ENCODE assay signal across 8 cellular contexts in genomic region chr6:144215932-144216667, GRCh38.
DNase-seq lines count a peak whose midpoint lies in the region; ATAC-seq and TF ChIP-seq lines count a peak whose summit lies in the region.

No MANE protein-coding gene starts in this region.

- H3K36me3 ChIP-seq in prostate gland = no peaks in the 10 kb centered on the region
- H3K36me3 ChIP-seq in urinary bladder (ENCODE audit: insufficient read depth) = no peaks in the 10 kb centered on the region

- H3K4me3 ChIP-seq in prostate gland = peak overlapping the region; percentile 52 to 58
- H3K4me3 ChIP-seq in urinary bladder (ENCODE audit: low read depth, low read length) = peak overlapping the region; percentile 57

- H3K9me3 ChIP-seq in prostate gland = no peaks in the 10 kb centered on the region

- peak; percentile 45 for TF ChIP-seq POLR2A in prostate gland (IDR thresholded peaks at IDR 0.05)

- WGBS in prostate gland = under 1% methylated on average over 46 of the region's 61 CpGs
- WGBS in urinary bladder = under 1% methylated on average over 61 of the region's 61 CpGs

- no peaks in the 10 kb centered on the region for H3K27me3 ChIP-seq in prostate gland (replicated peaks; ENCODE audit: insufficient read depth)

- peaks cover 28% of the 10 kb centered on the region for H3K4me1 Mint-ChIP-seq in T-helper 1 cell treated with Interleukin-12 subunit alpha and Interleukin-12 subunit beta and Interleukin-4 antibody, amounts not matched to agents 30 μg/mL and 1 μg/mL, for 36 hours (ENCODE audit: low read depth)

- H3K27ac ChIP-seq in angular gyrus (ENCODE audit: low read depth, low read length) = peak overlapping the region; percentile 88
- H3K27ac ChIP-seq in prostate gland = peak overlapping the region; percentile 93 to 95
- peak overlapping the region; percentile 94 for H3K27ac ChIP-seq in urinary bladder (ENCODE audit: low read depth)

- H3K36me3 Mint-ChIP-seq in T-helper 1 cell treated with Interleukin-12 subunit alpha and Interleukin-12 subunit beta and Interleukin-4 antibody, amounts not matched to agents 30 μg/mL and 1 μg/mL, for 36 hours (ENCODE audit: low read depth) = peaks cover 3% of the 10 kb centered on the region

- intact Hi-C loops in left ventricle myocardium superior (cut with micrococcal nuclease) (loop anchor here (10.0 kb wide), 1 partner anchor 49 kb away; no protein-coding TSS in a partner anchor), prostate gland (cut with DNase I) (loop anchor here (5.0 to 10.0 kb wide), 4 partner anchors 71 to 371 kb away; partner anchors contain the start of genes LTV1, SF3B5 and UTRN)

- DNase-seq in NCI-H1694 (lab: John Stamatoyannopoulos, UW) (peak; percentile 73), left ventricle myocardium superior (peak; percentile 94), prostate gland (ENCODE audit: low spot score) (peak; percentile 96)

- H3K4me3 Mint-ChIP-seq in T-helper 1 cell treated with Interleukin-12 subunit alpha and Interleukin-12 subunit beta and Interleukin-4 antibody, amounts not matched to agents 30 μg/mL and 1 μg/mL, for 36 hours = peak overlapping the region; percentile 95

- H3K9me3 Mint-ChIP-seq in T-helper 1 cell treated with Interleukin-12 subunit alpha and Interleukin-12 subunit beta and Interleukin-4 antibody, amounts not matched to agents 30 μg/mL and 1 μg/mL, for 36 hours = peaks cover 7% of the 10 kb centered on the region

- TF ChIP-seq CTCF in prostate gland (IDR thresholded peaks at IDR 0.05) = peak; percentile 50 to 84 (median 67)

- peaks cover 6% of the 10 kb centered on the region for H3K4me1 ChIP-seq in prostate gland (replicated peaks)
- H3K4me1 ChIP-seq in urinary bladder (ENCODE audit: insufficient read depth) = no peaks in the 10 kb centered on the region

- H3K27me3 Mint-ChIP-seq in T-helper 1 cell treated with Interleukin-12 subunit alpha and Interleukin-12 subunit beta and Interleukin-4 antibody, amounts not matched to agents 30 μg/mL and 1 μg/mL, for 36 hours (ENCODE audit: low read depth) = peaks cover 13% of the 10 kb centered on the region

- peak overlapping the region; percentile 97 for H3K27ac Mint-ChIP-seq in T-helper 1 cell treated with Interleukin-12 subunit alpha and Interleukin-12 subunit beta and Interleukin-4 antibody, amounts not matched to agents 30 μg/mL and 1 μg/mL, for 36 hours

- ATAC-seq in GM18499 (IDR thresholded peaks at IDR 0.05; ENCODE audit: insufficient read depth, unreplicated experiment) (peak; percentile 74), HG02938 (IDR thresholded peaks at IDR 0.05; ENCODE audit: unreplicated experiment) (peak; percentile 86), left ventricle myocardium superior (peak; percentile 95)

Comparison
In these comparisons a context has a peak if more than half of its experiments do, and no peak if none do; other contexts are left out.
1. Peak in every context shown above with its lines: DNase-seq, ATAC-seq, H3K4me3 ChIP-seq and H3K27ac ChIP-seq.